16 cellular contexts compared by ENCODE assay signal in genomic region chr7:158022601-158023000, GRCh38.
"Had no signal": no experiment of that assay in that cellular context is flagged by ENCODE, and none has a peak within 500 bp of the region (broad histone marks: within the 10 kb centered on the region; RNA-seq: fewer than 3 reads in every experiment).

No MANE protein-coding gene starts in this region.

- DNase-seq: effector memory CD8-positive, alpha-beta T cell; esophagus squamous epithelium; foreskin fibroblast; glutamatergic neuron; immature natural killer cell; mammary epithelial cell; natural killer cell; nucleus accumbens; ovary; right cardiac atrium; stimulated activated CD4-positive, alpha-beta T cell treated with anti-CD3 and anti-CD28 coated beads, Interleukin-4, amount 100 ng/mL, for 1 hour; transverse colon had no signal

- ATAC-seq: effector memory CD8-positive, alpha-beta T cell; gastroesophageal sphincter; natural killer cell; right cardiac atrium; stimulated activated memory B cell treated with anti-CD40 and anti-IgM and Interleukin-4, amounts not matched to agents 10 μg/mL and 1 μg/mL and 100 μg/mL, for 72 hours had no signal

- H3K36me3 ChIP-seq: esophagus squamous epithelium, gastroesophageal sphincter, ovary, thoracic aorta, transverse colon had no signal

- H3K4me3 ChIP-seq: esophagus squamous epithelium, gastroesophageal sphincter, ovary, thoracic aorta, transverse colon had no signal

- H3K27ac ChIP-seq: esophagus squamous epithelium, gastroesophageal sphincter, ovary, thoracic aorta, transverse colon had no signal

- H3K9me3 ChIP-seq: esophagus squamous epithelium, gastroesophageal sphincter, ovary, thoracic aorta, transverse colon had no signal

- H3K27me3 ChIP-seq: esophagus squamous epithelium, gastroesophageal sphincter, ovary, transverse colon had no signal

- H3K4me1 ChIP-seq: esophagus squamous epithelium, gastroesophageal sphincter, transverse colon had no signal

- FAIRE-seq: urothelium cell line had no signal
